ENCODE assay signal across 14 cellular contexts in genomic region chr7:157541295-157541608, GRCh38.
"Had no signal": no experiment of that assay in that cellular context is flagged by ENCODE, and none has a peak within 500 bp of the region (broad histone marks: within the 10 kb centered on the region; RNA-seq: fewer than 3 reads in every experiment).

No MANE protein-coding gene starts in this region.

- H3K4me1 ChIP-seq: testis had no signal

- H3K27ac ChIP-seq: SK-N-MC, testis had no signal

- DNase-seq: activated gamma-delta T cell; activated T-cell treated with anti-CD3 and anti-CD28 coated beads, Interleukin-2, amount 50 U/mL, for 1 hour; endodermal cell; mesendoderm; stimulated activated CD4-positive, alpha-beta T cell treated with anti-CD3 and anti-CD28 coated beads, Interleukin-2, amount 100 ng/mL, for 24 hours; T-cell; T1000; testis had no signal

- H3K4me3 Mint-ChIP-seq: activated naive CD8-positive, alpha-beta T cell; endodermal cell; stimulated activated naive CD8-positive, alpha-beta T cell treated with anti-CD3 and anti-CD28 coated beads, Interleukin-15, Interleukin-2, amounts not matched to agents 100 ng/mL and 50 ng/mL, for 24 hours; T-cell had no signal

- H3K27me3 Mint-ChIP-seq: activated naive CD8-positive, alpha-beta T cell; stimulated activated naive CD8-positive, alpha-beta T cell treated with anti-CD3 and anti-CD28 coated beads, Interleukin-15, Interleukin-2, amounts not matched to agents 100 ng/mL and 50 ng/mL, for 24 hours; T-cell had no signal

- H3K27me3 ChIP-seq: testis had no signal

- H3K27ac Mint-ChIP-seq: activated naive CD8-positive, alpha-beta T cell; endodermal cell; progenitor cell of endocrine pancreas; stimulated activated naive CD8-positive, alpha-beta T cell treated with anti-CD3 and anti-CD28 coated beads, Interleukin-15, Interleukin-2, amounts not matched to agents 100 ng/mL and 50 ng/mL, for 24 hours; T-cell had no signal

- H3K36me3 Mint-ChIP-seq: T-cell had no signal

- H3K4me3 ChIP-seq: SK-N-MC, testis had no signal

- H3K9me3 Mint-ChIP-seq: endodermal cell; stimulated activated naive CD8-positive, alpha-beta T cell treated with anti-CD3 and anti-CD28 coated beads, Interleukin-15, Interleukin-2, amounts not matched to agents 100 ng/mL and 50 ng/mL, for 24 hours; T-cell had no signal

- ATAC-seq: left lobe of liver, right cardiac atrium, T-cell had no signal

- H3K4me1 Mint-ChIP-seq: endodermal cell had no signal

- H3K9me3 ChIP-seq: testis had no signal
